ENCODE assay signal across 32 cellular contexts in genomic region chr2:3163401-3163800, GRCh38.
"Had no signal": no experiment of that assay in that cellular context is flagged by ENCODE, and none has a peak within 500 bp of the region (broad histone marks: within the 10 kb centered on the region; RNA-seq: fewer than 3 reads in every experiment).

No MANE protein-coding gene starts in this region.

- H3K27ac ChIP-seq: adrenal gland, body of pancreas, esophagus muscularis mucosa, foreskin keratinocyte, gastrocnemius medialis, heart left ventricle, WERI-Rb-1 had no signal

- H3K4me1 ChIP-seq: adrenal gland, esophagus muscularis mucosa, gastrocnemius medialis, heart left ventricle had no signal

- FAIRE-seq: colon had no signal

- H3K4me3 ChIP-seq: adrenal gland, body of pancreas, esophagus muscularis mucosa, gastrocnemius medialis, heart left ventricle had no signal

- H3K36me3 ChIP-seq: adrenal gland, esophagus muscularis mucosa, gastrocnemius medialis, heart left ventricle, WERI-Rb-1 had no signal

- H3K9me3 ChIP-seq: adrenal gland, gastrocnemius medialis had no signal

- H3K27me3 ChIP-seq: adrenal gland, body of pancreas, esophagus muscularis mucosa, foreskin keratinocyte, gastrocnemius medialis, heart left ventricle had no signal

- ATAC-seq: activated CD4-positive, CD25-positive, alpha-beta regulatory T cell treated with anti-CD3 and anti-CD28 coated beads, Interleukin-2, amount 50 U/mL, for 24 hours; activated CD8-positive, alpha-beta T cell treated with anti-CD3 and anti-CD28 coated beads for 36 hours; activated naive CD8-positive, alpha-beta T cell treated with anti-CD3 and anti-CD28 coated beads, Interleukin-2, amount 50 U/mL, for 24 hours; activated T-cell treated with anti-CD3 and anti-CD28 coated beads, Interleukin-2, amount 50 U/mL, for 4 hours; body of pancreas; effector memory CD8-positive, alpha-beta T cell; foreskin keratinocyte; gastrocnemius medialis; heart left ventricle; T-helper 17 cell had no signal

- DNase-seq: activated B cell treated with CpG ODN at 0.5 μM for 24 hours; activated CD4-positive, alpha-beta T cell treated with anti-CD3 and anti-CD28 coated beads for 48 hours; activated CD4-positive, alpha-beta T cell treated with anti-CD3 and anti-CD28 coated beads, Interleukin-2, amount 50 U/mL, for 1 hour; activated CD4-positive, alpha-beta T cell treated with anti-CD3 and anti-CD28 coated beads, Interleukin-2, amount 50 U/mL, for 48 hours; activated CD8-positive, alpha-beta memory T cell treated with anti-CD3 and anti-CD28 coated beads for 24 hours; activated CD8-positive, alpha-beta T cell treated with anti-CD3 and anti-CD28 coated beads for 36 hours; activated gamma-delta T cell; activated naive CD4-positive, alpha-beta T cell; activated naive CD4-positive, alpha-beta T cell treated with anti-CD3 and anti-CD28 coated beads, Interleukin-2, amount 50 U/mL, for 16 hours; activated naive CD8-positive, alpha-beta T cell treated with anti-CD3 and anti-CD28 coated beads for 36 hours; activated naive CD8-positive, alpha-beta T cell treated with anti-CD3 and anti-CD28 coated beads, Interleukin-2, amount 50 U/mL, for 24 hours; activated T-cell treated with anti-CD3 and anti-CD28 coated beads, Interleukin-2, amount 50 U/mL, for 4 hours; adrenal gland; amygdala; aorta; body of pancreas; caudate nucleus; cortex of kidney; dermis blood vessel endothelial cell; effector CD4-positive, alpha-beta T cell; effector memory CD8-positive, alpha-beta T cell; erythroblast; foreskin keratinocyte; gastrocnemius medialis; glutamatergic neuron; heart left ventricle; T-helper 17 cell; T1000; WERI-Rb-1 had no signal
